ENCODE assay signal across 20 cellular contexts in the genomic region with DNA sequence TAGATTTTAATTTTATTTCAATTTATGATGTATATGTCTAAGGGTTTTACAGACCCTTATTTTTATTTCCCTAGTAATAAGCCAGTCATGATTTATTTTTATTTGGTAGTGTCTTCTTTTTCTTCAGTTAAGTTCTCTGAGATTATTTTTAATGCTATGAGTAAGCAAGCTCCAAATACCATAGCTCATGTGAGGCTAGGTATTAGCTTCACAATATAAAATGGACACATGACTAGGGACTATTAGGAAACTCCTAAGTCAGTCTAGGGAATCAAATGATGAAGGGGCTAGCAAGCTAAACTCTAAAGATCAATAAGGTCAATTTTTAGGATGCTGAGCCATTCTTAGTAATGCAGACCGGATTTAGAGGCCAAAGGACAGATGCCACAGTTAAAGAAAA.
"Had no signal": no experiment of that assay in that cellular context is flagged by ENCODE, and none has a peak within 500 bp of the region (broad histone marks: within the 10 kb centered on the region; RNA-seq: fewer than 3 reads in every experiment).

No MANE protein-coding gene starts in this region.

- H3K4me3 ChIP-seq: body of pancreas, pancreas, skin epidermis, tibial nerve had no signal

- H3K4me2 ChIP-seq: SK-N-SH had no signal

- H3K27ac ChIP-seq: body of pancreas, neutrophil, pancreas, skin epidermis, tibial nerve had no signal

- DNase-seq: activated B cell treated with CpG ODN at 0.5 μM for 24 hours; activated CD4-positive, alpha-beta T cell treated with anti-CD3 and anti-CD28 coated beads for 48 hours; activated CD8-positive, alpha-beta T cell treated with anti-CD3 and anti-CD28 coated beads, Interleukin-2, amount 10 ng/mL, durations not matched to agents 7 days and 5 days; activated naive CD4-positive, alpha-beta T cell treated with Interleukin-2 at 50 U/mL for 16 hours; activated naive CD8-positive, alpha-beta T cell treated with anti-CD3 and anti-CD28 coated beads, Interleukin-2, amount 10 ng/mL, durations not matched to agents 7 days and 5 days; activated T-cell treated with anti-CD3 and anti-CD28 coated beads, Interleukin-2, amount 50 U/mL, for 24 hours; body of pancreas; caudate nucleus; erythroblast; hypothalamus; kidney; natural killer cell; pancreas; SK-N-SH; stimulated activated naive CD8-positive, alpha-beta T cell treated with anti-CD3 and anti-CD28 coated beads, Interleukin-15, Interleukin-2, amounts not matched to agents 100 U/mL and 50 U/mL, for 24 hours; T-cell had no signal

- H3K9ac ChIP-seq: SK-N-SH had no signal

- H3K9me3 ChIP-seq: body of pancreas, neutrophil, pancreas, SK-N-SH, tibial nerve had no signal

- ATAC-seq: activated CD8-positive, alpha-beta T cell treated with anti-CD3 and anti-CD28 coated beads, Interleukin-2, amount 10 ng/mL, durations not matched to agents 7 days and 5 days; body of pancreas; left lobe of liver; natural killer cell; pancreas; stimulated activated naive CD8-positive, alpha-beta T cell treated with anti-CD3 and anti-CD28 coated beads, Interleukin-15, Interleukin-2, amounts not matched to agents 100 U/mL and 50 U/mL, for 24 hours; T-cell had no signal

- H3K27me3 ChIP-seq: body of pancreas, neutrophil, pancreas, tibial nerve had no signal

- H3K4me1 ChIP-seq: body of pancreas, pancreas, tibial nerve had no signal
